ENCODE assay signal across 14 cellular contexts in the genomic region with DNA sequence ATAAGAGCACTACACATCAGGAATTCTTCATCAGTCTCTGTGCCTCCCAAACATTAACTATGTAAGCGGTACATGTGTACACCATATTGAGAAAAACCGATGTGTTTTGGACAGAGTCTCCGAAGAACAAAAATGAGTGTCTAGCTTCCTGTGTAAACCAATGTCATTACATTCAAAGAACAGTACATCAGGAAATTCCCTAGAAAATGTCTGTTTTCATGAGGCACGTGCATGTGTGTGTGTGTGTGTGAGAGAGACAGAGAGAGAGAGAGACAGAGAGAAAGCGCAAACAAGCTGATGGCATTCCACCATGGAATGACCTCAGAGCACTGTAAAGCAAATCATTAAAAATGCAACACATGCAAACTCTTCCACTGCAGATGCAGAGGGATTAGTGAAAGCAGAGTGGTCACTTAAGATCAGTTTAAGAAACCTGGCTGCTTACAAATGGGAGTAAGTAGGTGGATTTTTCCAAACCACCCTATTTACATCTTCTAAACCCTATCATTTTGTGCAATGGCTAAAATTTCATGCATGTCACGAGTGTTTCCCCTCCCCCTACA.
DNase-seq lines count a peak whose midpoint lies in the region; ATAC-seq, FAIRE-seq and TF ChIP-seq lines count a peak whose summit lies in the region.
"Had no signal": no experiment of that assay in that cellular context is flagged by ENCODE, and none has a peak within 500 bp of the region (broad histone marks: within the 10 kb centered on the region; RNA-seq: fewer than 3 reads in every experiment).

No MANE protein-coding gene starts in this region.

- no peak overlapping the region for H3K9ac ChIP-seq in endodermal cell (ENCODE audit: extremely low read depth, low read length, poor library complexity, severe bottlenecking)

- FAIRE-seq in GM12891 (lab: Jason Lieb, UNC) = peak; percentile 16

- peaks cover 4% of the 10 kb centered on the region for H3K4me1 ChIP-seq in endodermal cell (ENCODE audit: control insufficient read depth, insufficient read depth, low read length)
- H3K4me1 ChIP-seq: SJSA1 had no signal

- H3K4me1 Mint-ChIP-seq in activated T-helper 2 cell treated with anti-CD3 and anti-CD28 coated beads, Interferon-gamma antibody, Interleukin-2, Interleukin-4, amounts not matched to agents 10 μg/mL and 5 μg/mL and 100 μg/mL, durations not matched to agents 14 hours and 24 hours and 36 hours (ENCODE audit: low read depth) = peaks cover 36% of the 10 kb centered on the region
- peaks cover 49 to 83% (median 76%) of the 10 kb centered on the region in 4 donors for H3K4me1 Mint-ChIP-seq in naive thymus-derived CD8-positive, alpha-beta T cell
- H3K4me1 Mint-ChIP-seq in endothelial cell (ENCODE audit: unreplicated experiment) (peaks cover 15% of the 10 kb centered on the region), endodermal cell (peaks cover 12% of the 10 kb centered on the region)

- peak overlapping the region; percentile 59 for H3K27ac Mint-ChIP-seq in activated T-helper 2 cell treated with anti-CD3 and anti-CD28 coated beads, Interferon-gamma antibody, Interleukin-2, Interleukin-4, amounts not matched to agents 10 μg/mL and 5 μg/mL and 100 μg/mL, durations not matched to agents 14 hours and 24 hours and 36 hours
- H3K27ac Mint-ChIP-seq in naive thymus-derived CD8-positive, alpha-beta T cell = peak overlapping the region; percentile 3 to 98 (median 62)
- H3K27ac Mint-ChIP-seq in endothelial cell (ENCODE audit: unreplicated experiment) = no peak overlapping the region
- no peak overlapping the region for H3K27ac Mint-ChIP-seq in endodermal cell

- no peaks in the 10 kb centered on the region for H3K27me3 ChIP-seq in endodermal cell (ENCODE audit: control insufficient read depth, insufficient read depth, low read length, poor library complexity, severe bottlenecking)
- H3K27me3 ChIP-seq: SJSA1 had no signal

- ATAC-seq in HG02610 (IDR thresholded peaks at IDR 0.05; ENCODE audit: unreplicated experiment) (peak; percentile 45), HG02623 (IDR thresholded peaks at IDR 0.05; ENCODE audit: unreplicated experiment) (no peak), GM21825 (IDR thresholded peaks at IDR 0.05; ENCODE audit: unreplicated experiment) (no peak)
- peak; percentile 62 to 72 for ATAC-seq in naive thymus-derived CD8-positive, alpha-beta T cell

- POLR2A ChIA-PET in naive thymus-derived CD8-positive, alpha-beta T cell (lab: Charles Lee) = no interaction called here

- TF ChIP-seq CTCF in endothelial cell (IDR thresholded peaks at IDR 0.05; ENCODE audit: unreplicated experiment) (no peak), endodermal cell (conservative IDR thresholded peaks at IDR 0.05) (no peak)

- DNase-seq in GM12891 (ENCODE audit: insufficient read length, low spot score) (no peak), endothelial cell (ENCODE audit: low spot score) (no peak), endodermal cell (no peak)
- no peak for DNase-seq in activated T-helper 2 cell treated with anti-CD3 and anti-CD28 coated beads, Interferon-gamma antibody, Interleukin-2, Interleukin-4, amounts not matched to agents 10 μg/mL and 5 μg/mL and 100 μg/mL, durations not matched to agents 14 hours and 24 hours and 36 hours (ENCODE audit: low spot score)
- DNase-seq in naive thymus-derived CD8-positive, alpha-beta T cell = peak in 1 of 10 donors; percentile 13
- DNase-seq: activated CD8-positive, alpha-beta memory T cell treated with anti-CD3 and anti-CD28 coated beads for 24 hours; DND-41; KBM-7; NCI-H446 had no signal

- WGBS in endodermal cell (ENCODE audit: insufficient coverage in 1 of 2, insufficient read length in 1 of 2), 2 experiments = 91 to 100% methylated on average over 4 to 6 of the region's 6 CpGs

- H3K27ac ChIP-seq in endodermal cell (ENCODE audit: low read depth, low read length) = no peak overlapping the region
- H3K27ac ChIP-seq: SJSA1 had no signal

- H3K4me3 Mint-ChIP-seq in activated T-helper 2 cell treated with anti-CD3 and anti-CD28 coated beads, Interferon-gamma antibody, Interleukin-2, Interleukin-4, amounts not matched to agents 10 μg/mL and 5 μg/mL and 100 μg/mL, durations not matched to agents 14 hours and 24 hours and 36 hours (ENCODE audit: low read depth) = peak overlapping the region; percentile 34
- peak overlapping the region in 9 of 10 donors; percentile 9 to 71 (median 53) for H3K4me3 Mint-ChIP-seq in naive thymus-derived CD8-positive, alpha-beta T cell
- H3K4me3 Mint-ChIP-seq in endothelial cell (ENCODE audit: unreplicated experiment) (no peak overlapping the region), endodermal cell (no peak overlapping the region)

- no peaks in the 10 kb centered on the region for H3K36me3 ChIP-seq in endodermal cell (ENCODE audit: control insufficient read depth, insufficient read depth, low read length)
- H3K36me3 ChIP-seq: SJSA1 had no signal

- intact Hi-C loops in activated T-helper 2 cell treated with anti-CD3 and anti-CD28 coated beads, Interferon-gamma antibody, Interleukin-2, Interleukin-4, amounts not matched to agents 10 μg/mL and 5 μg/mL and 100 μg/mL, durations not matched to agents 14 hours and 24 hours and 36 hours (cut with micrococcal nuclease) = loop anchor here (1.0 kb wide), 1 partner anchor 9 kb away; no protein-coding TSS in a partner anchor

- H3K36me3 Mint-ChIP-seq in activated T-helper 2 cell treated with anti-CD3 and anti-CD28 coated beads, Interferon-gamma antibody, Interleukin-2, Interleukin-4, amounts not matched to agents 10 μg/mL and 5 μg/mL and 100 μg/mL, durations not matched to agents 14 hours and 24 hours and 36 hours (ENCODE audit: low read depth) = peaks cover 46% of the 10 kb centered on the region
- H3K36me3 Mint-ChIP-seq in naive thymus-derived CD8-positive, alpha-beta T cell = peaks cover 16 to 67% (median 32%) of the 10 kb centered on the region in 3 donors
- H3K36me3 Mint-ChIP-seq in endothelial cell (ENCODE audit: low read depth, unreplicated experiment) = no peaks in the 10 kb centered on the region
- H3K36me3 Mint-ChIP-seq in endodermal cell (ENCODE audit: low read depth) = no peaks in the 10 kb centered on the region

- H3K27me3 Mint-ChIP-seq in activated T-helper 2 cell treated with anti-CD3 and anti-CD28 coated beads, Interferon-gamma antibody, Interleukin-2, Interleukin-4, amounts not matched to agents 10 μg/mL and 5 μg/mL and 100 μg/mL, durations not matched to agents 14 hours and 24 hours and 36 hours (ENCODE audit: low read depth) = no peaks in the 10 kb centered on the region
- no peaks in the 10 kb centered on the region for H3K27me3 Mint-ChIP-seq in naive thymus-derived CD8-positive, alpha-beta T cell
- H3K27me3 Mint-ChIP-seq in endothelial cell (ENCODE audit: unreplicated experiment) (peaks cover 2% of the 10 kb centered on the region), endodermal cell (ENCODE audit: insufficient read depth) (no peaks in the 10 kb centered on the region)

- no peaks in the 10 kb centered on the region for H3K9me3 ChIP-seq in endodermal cell (ENCODE audit: control insufficient read depth, low read length)
- H3K9me3 ChIP-seq: SJSA1 had no signal

- H3K4me3 ChIP-seq in endodermal cell (ENCODE audit: low read length) = no peak overlapping the region
- H3K4me3 ChIP-seq: lung, SJSA1 had no signal

- TF ChIP-seq POLR2A in GM12891 (IDR thresholded peaks at IDR 0.05; ENCODE audit: low read depth, low read length) = no peak

- H3K9me3 Mint-ChIP-seq in activated T-helper 2 cell treated with anti-CD3 and anti-CD28 coated beads, Interferon-gamma antibody, Interleukin-2, Interleukin-4, amounts not matched to agents 10 μg/mL and 5 μg/mL and 100 μg/mL, durations not matched to agents 14 hours and 24 hours and 36 hours = no peaks in the 10 kb centered on the region
- H3K9me3 Mint-ChIP-seq in naive thymus-derived CD8-positive, alpha-beta T cell = peaks cover 0 to 3% (median 0%) of the 10 kb centered on the region in 9 donors
- H3K9me3 Mint-ChIP-seq in endothelial cell (ENCODE audit: unreplicated experiment) = no peaks in the 10 kb centered on the region
- H3K9me3 Mint-ChIP-seq in endodermal cell = no peaks in the 10 kb centered on the region

TF ChIP-seq in GM12891, 5 proteins besides CTCF, POLR2A, EP300 and RAD21:
- TF ChIP-seq PAX5 (IDR thresholded peaks at IDR 0.05; ENCODE audit: insufficient read depth, low read length, severe bottlenecking) (no peak), TAF1 (IDR thresholded peaks at IDR 0.05; ENCODE audit: low read depth, low read length) (no peak), POU2F2 (IDR thresholded peaks at IDR 0.05; ENCODE audit: low read depth, low read length) (no peak), SPI1 (IDR thresholded peaks at IDR 0.05; ENCODE audit: low read depth, low read length) (no peak), POLR2AphosphoS5 (IDR thresholded peaks at IDR 0.05; ENCODE audit: low read depth, low read length) (no peak)

Comparison
In these comparisons a context has a peak if more than half of its experiments do, and no peak if none do; other contexts are left out.
1. ATAC-seq: peak in HG02610 (single experiment) and naive thymus-derived CD8-positive, alpha-beta T cell (2 of 2); none in HG02623 (single experiment) and GM21825 (single experiment).
2. H3K27ac Mint-ChIP-seq: peak in activated T-helper 2 cell treated with anti-CD3 and anti-CD28 coated beads, Interferon-gamma antibody, Interleukin-2, Interleukin-4, amounts not matched to agents 10 μg/mL and 5 μg/mL and 100 μg/mL, durations not matched to agents 14 hours and 24 hours and 36 hours (single experiment) and naive thymus-derived CD8-positive, alpha-beta T cell (10 of 10); none in endothelial cell (single experiment) and endodermal cell (single experiment).
3. H3K4me3 Mint-ChIP-seq: peak in activated T-helper 2 cell treated with anti-CD3 and anti-CD28 coated beads, Interferon-gamma antibody, Interleukin-2, Interleukin-4, amounts not matched to agents 10 μg/mL and 5 μg/mL and 100 μg/mL, durations not matched to agents 14 hours and 24 hours and 36 hours (single experiment) and naive thymus-derived CD8-positive, alpha-beta T cell (9 of 10); none in endothelial cell (single experiment) and endodermal cell (single experiment).